In the genomic region with DNA sequence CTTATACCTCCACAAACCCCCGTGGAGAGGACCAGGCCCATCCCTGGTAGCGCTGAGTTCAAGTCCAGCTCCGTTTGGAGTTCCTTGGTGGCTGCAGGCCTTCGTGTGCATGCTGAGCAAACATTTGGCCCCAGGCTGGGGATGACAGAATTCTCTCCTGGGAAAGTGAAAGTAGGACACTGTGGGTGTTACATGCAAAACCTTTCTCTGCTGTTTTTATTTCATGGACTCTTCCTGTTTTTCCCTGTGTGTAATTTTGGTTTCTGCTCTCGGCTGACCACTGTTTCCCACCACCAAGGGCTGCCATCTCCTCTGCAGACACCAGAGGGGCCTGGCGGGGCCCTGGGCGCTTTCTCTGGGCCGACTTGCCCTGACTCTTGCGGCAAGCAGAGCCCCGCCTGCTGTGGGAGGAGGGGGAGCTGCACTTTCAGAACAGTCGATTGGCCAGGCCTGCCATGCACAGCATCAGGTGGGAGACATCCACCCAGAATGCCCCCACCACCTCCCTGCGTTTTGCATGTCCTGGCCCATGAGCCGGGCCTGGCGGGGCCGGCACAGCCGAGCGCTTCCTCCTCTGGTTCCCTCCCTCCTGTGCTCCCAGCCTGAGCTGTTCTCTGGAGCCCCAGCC, we compare ENCODE assay signal across 1 cellular context.
TF ChIP-seq lines count a peak whose summit lies in the region.

No MANE protein-coding gene starts in this region.

TF ChIP-seq in HepG2, 621 proteins besides CTCF, POLR2A, EP300 and RAD21 (continued from another document):
- TF ChIP-seq, protein P1, sequence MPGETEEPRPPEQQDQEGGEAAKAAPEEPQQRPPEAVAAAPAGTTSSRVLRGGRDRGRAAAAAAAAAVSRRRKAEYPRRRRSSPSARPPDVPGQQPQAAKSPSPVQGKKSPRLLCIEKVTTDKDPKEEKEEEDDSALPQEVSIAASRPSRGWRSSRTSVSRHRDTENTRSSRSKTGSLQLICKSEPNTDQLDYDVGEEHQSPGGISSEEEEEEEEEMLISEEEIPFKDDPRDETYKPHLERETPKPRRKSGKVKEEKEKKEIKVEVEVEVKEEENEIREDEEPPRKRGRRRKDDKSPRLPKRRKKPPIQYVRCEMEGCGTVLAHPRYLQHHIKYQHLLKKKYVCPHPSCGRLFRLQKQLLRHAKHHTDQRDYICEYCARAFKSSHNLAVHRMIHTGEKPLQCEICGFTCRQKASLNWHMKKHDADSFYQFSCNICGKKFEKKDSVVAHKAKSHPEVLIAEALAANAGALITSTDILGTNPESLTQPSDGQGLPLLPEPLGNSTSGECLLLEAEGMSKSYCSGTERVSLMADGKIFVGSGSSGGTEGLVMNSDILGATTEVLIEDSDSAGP (CRISPR knock-in tag; IDR thresholded peaks at IDR 0.05; ENCODE audit: borderline replicate concordance) = 0 out of 2 replicates have a peak, but pooled peaks have one; percentile 19
- TF ChIP-seq, protein P2, sequence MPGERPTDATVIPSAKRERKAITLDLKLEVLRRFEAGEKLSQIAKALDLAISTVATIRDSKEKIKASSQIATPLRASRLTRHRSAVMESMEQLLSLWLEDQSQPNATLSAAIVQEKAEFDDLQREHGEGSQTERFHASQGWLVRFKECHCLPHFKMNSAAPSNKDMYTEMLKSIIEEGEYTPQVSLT (CRISPR knock-in tag; IDR thresholded peaks at IDR 0.05; ENCODE audit: borderline replicate concordance, low read depth) = no peak
